ENCODE assay signal across 25 cellular contexts in the genomic region with DNA sequence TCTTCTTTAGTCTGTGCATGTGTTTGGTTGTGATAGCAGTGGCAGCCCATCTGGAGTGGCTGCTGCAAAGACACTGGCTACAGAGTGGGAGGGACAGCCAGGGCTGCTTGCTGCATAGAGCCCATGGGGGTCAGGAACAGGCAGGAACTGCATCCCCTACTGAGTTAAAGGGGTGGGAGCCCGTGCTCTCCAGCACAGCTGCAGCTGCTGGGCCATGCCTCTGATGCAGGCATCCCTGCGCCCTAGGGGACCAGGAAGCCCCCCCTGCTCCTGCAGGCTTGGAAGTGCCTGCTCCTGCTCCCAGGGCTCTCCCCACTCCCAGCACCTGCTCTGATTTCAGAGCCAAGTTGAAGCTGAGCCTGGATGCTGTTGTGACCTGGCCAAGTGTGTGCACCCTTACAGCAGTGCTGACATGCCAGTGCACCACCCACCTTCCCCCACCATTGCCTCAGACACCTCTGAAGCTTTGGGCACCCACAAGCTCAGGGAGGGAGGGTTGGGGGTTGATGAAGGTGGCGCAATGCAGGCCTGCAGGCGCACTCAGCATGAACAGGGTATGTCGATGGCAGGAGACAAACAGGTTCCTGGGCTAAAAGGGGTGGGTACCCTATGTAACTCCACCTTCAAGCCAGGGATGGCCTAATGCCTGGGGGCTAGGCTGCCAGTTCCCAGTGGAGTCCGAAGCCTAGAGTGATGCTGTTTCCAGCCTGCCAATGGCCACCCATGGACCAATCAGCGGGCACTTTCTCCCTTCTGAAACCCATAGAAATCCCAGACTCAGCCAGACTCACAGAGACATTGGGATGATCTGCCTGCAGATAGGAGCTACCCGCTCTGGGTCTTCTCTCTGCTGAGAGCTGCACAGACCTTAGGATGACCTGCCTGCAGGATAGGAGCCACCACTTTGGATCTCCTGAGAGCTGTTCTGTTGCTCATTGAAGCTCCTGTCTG.
DNase-seq lines count a peak whose midpoint lies in the region; ATAC-seq and TF ChIP-seq lines count a peak whose summit lies in the region.
"Had no signal": no experiment of that assay in that cellular context is flagged by ENCODE, and none has a peak within 500 bp of the region (broad histone marks: within the 10 kb centered on the region; RNA-seq: fewer than 3 reads in every experiment).

No MANE protein-coding gene starts in this region.

- H3K27me3 ChIP-seq in BE2C: no peaks in the 10 kb centered on the region
- H3K27me3 ChIP-seq: esophagus squamous epithelium, hepatocyte, left lung had no signal

- peak in 2 of 3 experiments; percentile 24 to 49 for DNase-seq in NCI-H1417 (lab: John Stamatoyannopoulos, UW)
- DNase-seq in NCI-H1417 treated with DMSO at 0.1 percent for 48 hours (lab: John Stamatoyannopoulos, UW): no peak
- DNase-seq in BE2C: peak; percentile 54
- peak; percentile 17 for DNase-seq in WTC11 (ENCODE audit: low spot score)
- no peak for DNase-seq in neural crest cell (ENCODE audit: low read depth, low spot score)
- DNase-seq in posterior vena cava (ENCODE audit: low spot score): no peak
- no peak for DNase-seq in occipital lobe (lab: John Stamatoyannopoulos, UW)
- DNase-seq: 8988T; activated CD4-positive, alpha-beta T cell treated with anti-CD3 and anti-CD28 coated beads, Interleukin-2, amount 10 ng/mL, durations not matched to agents 7 days and 5 days; activated naive CD4-positive, alpha-beta T cell treated with Interleukin-2 at 50 U/mL for 16 hours; activated T-cell treated with anti-CD3 and anti-CD28 coated beads, Interleukin-2, amount 50 U/mL, for 72 hours; AML-193; CD8-positive, alpha-beta memory T cell; cortex of kidney; esophagus squamous epithelium; immature natural killer cell; left lung; NCI-H1930; NK-92 treated with Interleukin-12 subunit alpha and Interleukin-12 subunit beta, amount 100 ng/mL, for 24 hours; SIG-M5; stimulated activated CD8-positive, alpha-beta memory T cell treated with anti-CD3 and anti-CD28 coated beads, Interleukin-4, amount 100 ng/mL, for 48 hours had no signal

- no peaks in the 10 kb centered on the region for H3K9me3 Mint-ChIP-seq in WTC11
- H3K9me3 Mint-ChIP-seq in neural crest cell: no peaks in the 10 kb centered on the region
- H3K9me3 Mint-ChIP-seq: nephron, type B pancreatic cell had no signal

- POLR2A ChIA-PET in WTC11 (lab: Charles Lee): no interaction called here

- intact Hi-C loops in posterior vena cava (cut with DNase I): no loop called here

- H3K4me3 Mint-ChIP-seq in WTC11 (no peak overlapping the region), neural crest cell (no peak overlapping the region)
- H3K4me3 Mint-ChIP-seq: activated CD4-positive, alpha-beta T cell treated with anti-CD3 and anti-CD28 coated beads, Interleukin-2, amount 10 ng/mL, durations not matched to agents 7 days and 5 days; activated T-cell treated with anti-CD3 and anti-CD28 coated beads, Interleukin-2, amount 50 U/mL, for 72 hours; CD8-positive, alpha-beta memory T cell; immature natural killer cell; nephron; type B pancreatic cell had no signal

- H3K9me3 ChIP-seq in BE2C: no peaks in the 10 kb centered on the region
- H3K9me3 ChIP-seq: esophagus squamous epithelium, left lung had no signal

- CTCF ChIA-PET in WTC11 (lab: Charles Lee): interaction anchor here (0.6 kb wide), 1 partner anchor 11 kb away, joined by 3 read pairs; no protein-coding TSS in a partner anchor

- no peak overlapping the region for H3K4me3 ChIP-seq in BE2C (ENCODE audit: low read depth, low read length)
- H3K4me3 ChIP-seq: esophagus squamous epithelium, hepatocyte, left lung had no signal

- H3K27me3 Mint-ChIP-seq in WTC11 (ENCODE audit: low read depth) (no peaks in the 10 kb centered on the region), neural crest cell (ENCODE audit: low read depth) (no peaks in the 10 kb centered on the region)
- H3K27me3 Mint-ChIP-seq: activated CD4-positive, alpha-beta T cell treated with anti-CD3 and anti-CD28 coated beads, Interleukin-2, amount 10 ng/mL, durations not matched to agents 7 days and 5 days; CD8-positive, alpha-beta memory T cell; type B pancreatic cell had no signal

- H3K27ac Mint-ChIP-seq in WTC11: no peak overlapping the region
- H3K27ac Mint-ChIP-seq in neural crest cell (ENCODE audit: unreplicated experiment): peak overlapping the region; percentile 43
- H3K27ac Mint-ChIP-seq: activated CD4-positive, alpha-beta T cell treated with anti-CD3 and anti-CD28 coated beads, Interleukin-2, amount 10 ng/mL, durations not matched to agents 7 days and 5 days; activated T-cell treated with anti-CD3 and anti-CD28 coated beads, Interleukin-2, amount 50 U/mL, for 72 hours; CD8-positive, alpha-beta memory T cell; immature natural killer cell; nephron; type B pancreatic cell had no signal

- no peaks in the 10 kb centered on the region for H3K36me3 ChIP-seq in BE2C
- H3K36me3 ChIP-seq: esophagus squamous epithelium, left lung had no signal

- peaks cover 11% of the 10 kb centered on the region for H3K4me1 ChIP-seq in BE2C
- H3K4me1 ChIP-seq: esophagus squamous epithelium, left lung had no signal

- TF ChIP-seq CTCF in BE2C (IDR thresholded peaks at IDR 0.05; ENCODE audit: low read depth, low read length): no peak
- TF ChIP-seq CTCF in WTC11 (IDR thresholded peaks at IDR 0.05): no peak
- no peak for TF ChIP-seq CTCF in neural crest cell (conservative IDR thresholded peaks at IDR 0.05)

- H3K36me3 Mint-ChIP-seq in WTC11 (no peaks in the 10 kb centered on the region), neural crest cell (ENCODE audit: low read depth) (no peaks in the 10 kb centered on the region)
- H3K36me3 Mint-ChIP-seq: CD8-positive, alpha-beta memory T cell; immature natural killer cell; type B pancreatic cell had no signal

- peak; percentile 77 for ATAC-seq in WTC11
- no peak for ATAC-seq in HG03095 (IDR thresholded peaks at IDR 0.05; ENCODE audit: unreplicated experiment)
- ATAC-seq: activated T-cell treated with anti-CD3 and anti-CD28 coated beads, Interleukin-2, amount 50 U/mL, for 72 hours; left lung had no signal

- H3K4me1 Mint-ChIP-seq in WTC11: 0 out of 2 replicates have a peak, but pooled peaks cover 4% of the 10 kb centered on the region
- no peaks in the 10 kb centered on the region for H3K4me1 Mint-ChIP-seq in neural crest cell
- H3K4me1 Mint-ChIP-seq: activated CD4-positive, alpha-beta T cell treated with anti-CD3 and anti-CD28 coated beads, Interleukin-2, amount 10 ng/mL, durations not matched to agents 7 days and 5 days; CD8-positive, alpha-beta memory T cell; immature natural killer cell; nephron had no signal

TF ChIP-seq in WTC11, 78 proteins besides CTCF, POLR2A, EP300 and RAD21 (continues in another document):
- no peak for TF ChIP-seq MYBL2 (CRISPR knock-in tag; IDR thresholded peaks at IDR 0.05)
- TF ChIP-seq, protein P1, sequence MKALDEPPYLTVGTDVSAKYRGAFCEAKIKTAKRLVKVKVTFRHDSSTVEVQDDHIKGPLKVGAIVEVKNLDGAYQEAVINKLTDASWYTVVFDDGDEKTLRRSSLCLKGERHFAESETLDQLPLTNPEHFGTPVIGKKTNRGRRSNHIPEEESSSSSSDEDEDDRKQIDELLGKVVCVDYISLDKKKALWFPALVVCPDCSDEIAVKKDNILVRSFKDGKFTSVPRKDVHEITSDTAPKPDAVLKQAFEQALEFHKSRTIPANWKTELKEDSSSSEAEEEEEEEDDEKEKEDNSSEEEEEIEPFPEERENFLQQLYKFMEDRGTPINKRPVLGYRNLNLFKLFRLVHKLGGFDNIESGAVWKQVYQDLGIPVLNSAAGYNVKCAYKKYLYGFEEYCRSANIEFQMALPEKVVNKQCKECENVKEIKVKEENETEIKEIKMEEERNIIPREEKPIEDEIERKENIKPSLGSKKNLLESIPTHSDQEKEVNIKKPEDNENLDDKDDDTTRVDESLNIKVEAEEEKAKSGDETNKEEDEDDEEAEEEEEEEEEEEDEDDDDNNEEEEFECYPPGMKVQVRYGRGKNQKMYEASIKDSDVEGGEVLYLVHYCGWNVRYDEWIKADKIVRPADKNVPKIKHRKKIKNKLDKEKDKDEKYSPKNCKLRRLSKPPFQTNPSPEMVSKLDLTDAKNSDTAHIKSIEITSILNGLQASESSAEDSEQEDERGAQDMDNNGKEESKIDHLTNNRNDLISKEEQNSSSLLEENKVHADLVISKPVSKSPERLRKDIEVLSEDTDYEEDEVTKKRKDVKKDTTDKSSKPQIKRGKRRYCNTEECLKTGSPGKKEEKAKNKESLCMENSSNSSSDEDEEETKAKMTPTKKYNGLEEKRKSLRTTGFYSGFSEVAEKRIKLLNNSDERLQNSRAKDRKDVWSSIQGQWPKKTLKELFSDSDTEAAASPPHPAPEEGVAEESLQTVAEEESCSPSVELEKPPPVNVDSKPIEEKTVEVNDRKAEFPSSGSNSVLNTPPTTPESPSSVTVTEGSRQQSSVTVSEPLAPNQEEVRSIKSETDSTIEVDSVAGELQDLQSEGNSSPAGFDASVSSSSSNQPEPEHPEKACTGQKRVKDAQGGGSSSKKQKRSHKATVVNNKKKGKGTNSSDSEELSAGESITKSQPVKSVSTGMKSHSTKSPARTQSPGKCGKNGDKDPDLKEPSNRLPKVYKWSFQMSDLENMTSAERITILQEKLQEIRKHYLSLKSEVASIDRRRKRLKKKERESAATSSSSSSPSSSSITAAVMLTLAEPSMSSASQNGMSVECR (CRISPR knock-in tag; IDR thresholded peaks at IDR 0.05; ENCODE audit: borderline replicate concordance): no peak
- TF ChIP-seq, protein P2, sequence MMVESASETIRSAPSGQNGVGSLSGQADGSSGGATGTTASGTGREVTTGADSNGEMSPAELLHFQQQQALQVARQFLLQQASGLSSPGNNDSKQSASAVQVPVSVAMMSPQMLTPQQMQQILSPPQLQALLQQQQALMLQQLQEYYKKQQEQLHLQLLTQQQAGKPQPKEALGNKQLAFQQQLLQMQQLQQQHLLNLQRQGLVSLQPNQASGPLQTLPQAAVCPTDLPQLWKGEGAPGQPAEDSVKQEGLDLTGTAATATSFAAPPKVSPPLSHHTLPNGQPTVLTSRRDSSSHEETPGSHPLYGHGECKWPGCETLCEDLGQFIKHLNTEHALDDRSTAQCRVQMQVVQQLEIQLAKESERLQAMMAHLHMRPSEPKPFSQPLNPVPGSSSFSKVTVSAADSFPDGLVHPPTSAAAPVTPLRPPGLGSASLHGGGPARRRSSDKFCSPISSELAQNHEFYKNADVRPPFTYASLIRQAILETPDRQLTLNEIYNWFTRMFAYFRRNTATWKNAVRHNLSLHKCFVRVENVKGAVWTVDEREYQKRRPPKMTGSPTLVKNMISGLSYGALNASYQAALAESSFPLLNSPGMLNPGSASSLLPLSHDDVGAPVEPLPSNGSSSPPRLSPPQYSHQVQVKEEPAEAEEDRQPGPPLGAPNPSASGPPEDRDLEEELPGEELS (CRISPR knock-in tag; IDR thresholded peaks at IDR 0.05): no peak

Comparison
In these comparisons a context has a peak if more than half of its experiments do, and no peak if none do; other contexts are left out.
1. DNase-seq: peak in NCI-H1417 (2 of 3), BE2C (single experiment) and WTC11 (single experiment); none in NCI-H1417 treated with DMSO at 0.1 percent for 48 hours (single experiment), neural crest cell (single experiment), posterior vena cava (single experiment) and occipital lobe (single experiment).